9 cellular contexts compared by ENCODE assay signal in the genomic region with DNA sequence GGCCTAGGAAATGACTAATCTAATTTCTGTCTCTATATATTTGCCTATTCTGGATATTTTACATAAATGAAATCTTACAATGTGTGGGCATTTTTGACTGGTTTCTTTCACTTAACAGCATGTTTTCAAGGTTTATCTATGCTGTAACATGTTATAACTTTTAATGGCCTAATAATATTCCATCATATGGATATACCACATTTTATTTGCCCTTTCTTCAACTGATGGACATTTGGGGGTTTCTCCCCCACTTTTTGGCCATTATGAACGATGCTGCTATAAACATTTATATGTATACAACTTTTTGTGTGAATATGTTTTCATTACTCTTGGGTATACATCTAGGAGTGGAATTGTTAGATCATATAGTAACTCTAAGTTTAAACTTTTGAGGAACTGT.
"Had no signal": no experiment of that assay in that cellular context is flagged by ENCODE, and none has a peak within 500 bp of the region (broad histone marks: within the 10 kb centered on the region; RNA-seq: fewer than 3 reads in every experiment).

No MANE protein-coding gene starts in this region.

- H3K27ac ChIP-seq: GM23248 had no signal

- ATAC-seq: GM23338, HCT116 had no signal

- H2AFZ ChIP-seq: GM23248, GM23338 had no signal

- H3K4me3 ChIP-seq: GM23248, GM23338, HAP-1 had no signal

- H3K36me3 ChIP-seq: HAP-1 had no signal

- H3K9ac ChIP-seq: GM23248 had no signal

- H3K9me3 ChIP-seq: HAP-1 had no signal

- H3K4me1 ChIP-seq: HAP-1 had no signal

- DNase-seq: GM23248, GOT3, H7, H9, HCEC 1CT, HFFc6 had no signal

- H3K4me2 ChIP-seq: GM23338 had no signal
